In genomic region chr16:64950262-64950661, GRCh38 we compare ENCODE assay signal across 1 cellular context.
TF ChIP-seq lines count a peak whose summit lies in the region.

No MANE protein-coding gene starts in this region.

TF ChIP-seq in GM12878, 131 proteins besides CTCF, POLR2A, EP300 and RAD21 (continued from another document):
- TF ChIP-seq REST (IDR thresholded peaks at IDR 0.05; ENCODE audit: low read depth, low read length) = no peak
